16 cellular contexts compared by ENCODE assay signal in genomic region chr13:93789058-93789457, GRCh38.
DNase-seq lines count a peak whose midpoint lies in the region; ATAC-seq, FAIRE-seq and TF ChIP-seq lines count a peak whose summit lies in the region.
"Had no signal": no experiment of that assay in that cellular context is flagged by ENCODE, and none has a peak within 500 bp of the region (broad histone marks: within the 10 kb centered on the region; RNA-seq: fewer than 3 reads in every experiment).

No MANE protein-coding gene starts in this region.

- no peaks in the 10 kb centered on the region for H3K36me3 Mint-ChIP-seq in activated CD8-positive, alpha-beta T cell treated with anti-CD3 and anti-CD28 coated beads for 36 hours (ENCODE audit: low read depth)
- H3K36me3 Mint-ChIP-seq in activated CD8-positive, alpha-beta T cell treated with anti-CD3 and anti-CD28 coated beads, Interleukin-2, amount 10 ng/mL, durations not matched to agents 7 days and 5 days (ENCODE audit: low read depth) = no peaks in the 10 kb centered on the region
- H3K36me3 Mint-ChIP-seq: CD4-positive, alpha-beta memory T cell had no signal

- ATAC-seq in activated CD8-positive, alpha-beta T cell treated with anti-CD3 and anti-CD28 coated beads for 36 hours = peak; percentile 56
- ATAC-seq in activated CD8-positive, alpha-beta T cell treated with anti-CD3 and anti-CD28 coated beads, Interleukin-2, amount 10 ng/mL, durations not matched to agents 7 days and 5 days = no peak
- ATAC-seq in HG02884 (IDR thresholded peaks at IDR 0.05; ENCODE audit: unreplicated experiment) (peak; percentile 44), GM18858 (IDR thresholded peaks at IDR 0.05; ENCODE audit: unreplicated experiment) (no peak)
- ATAC-seq in stimulated activated naive CD8-positive, alpha-beta T cell treated with anti-CD3 and anti-CD28 coated beads, Interleukin-15, amount 100 ng/mL, for 72 hours = peak; percentile 76
- ATAC-seq: A549, SK-N-SH treated with all-trans-retinoic acid at 6 μM for 48 hours had no signal

- POLR2A ChIA-PET in activated CD8-positive, alpha-beta T cell treated with anti-CD3 and anti-CD28 coated beads for 36 hours (lab: Charles Lee) = no interaction called here
- POLR2A ChIA-PET in activated CD8-positive, alpha-beta T cell treated with anti-CD3 and anti-CD28 coated beads, Interleukin-2, amount 10 ng/mL, durations not matched to agents 7 days and 5 days (lab: Charles Lee) = no interaction called here

- H3K36me3 ChIP-seq in bronchial epithelial cell (ENCODE audit: control insufficient read depth, insufficient read depth, low read length) = no peaks in the 10 kb centered on the region
- H3K36me3 ChIP-seq: BLaER1 had no signal

- CTCF ChIA-PET in activated CD8-positive, alpha-beta T cell treated with anti-CD3 and anti-CD28 coated beads for 36 hours (lab: Charles Lee) = no interaction called here
- CTCF ChIA-PET in activated CD8-positive, alpha-beta T cell treated with anti-CD3 and anti-CD28 coated beads, Interleukin-2, amount 10 ng/mL, durations not matched to agents 7 days and 5 days (lab: Charles Lee) = no interaction called here

- no peak for TF ChIP-seq CTCF in activated CD8-positive, alpha-beta T cell treated with anti-CD3 and anti-CD28 coated beads for 36 hours (IDR thresholded peaks at IDR 0.05)
- TF ChIP-seq CTCF in bronchial epithelial cell (IDR thresholded peaks at IDR 0.05; ENCODE audit: insufficient read depth, low read length, severe bottlenecking) = no peak

- no peaks in the 10 kb centered on the region for H3K27me3 ChIP-seq in bronchial epithelial cell (ENCODE audit: control insufficient read depth, insufficient read depth, low read length)
- H3K27me3 ChIP-seq: BLaER1 had no signal

- peaks cover 3% of the 10 kb centered on the region for H3K9me3 Mint-ChIP-seq in activated CD8-positive, alpha-beta T cell treated with anti-CD3 and anti-CD28 coated beads for 36 hours
- H3K9me3 Mint-ChIP-seq in activated CD8-positive, alpha-beta T cell treated with anti-CD3 and anti-CD28 coated beads, Interleukin-2, amount 10 ng/mL, durations not matched to agents 7 days and 5 days (ENCODE audit: insufficient read depth) = no peaks in the 10 kb centered on the region
- H3K9me3 Mint-ChIP-seq in stimulated activated naive CD8-positive, alpha-beta T cell treated with anti-CD3 and anti-CD28 coated beads, Interleukin-15, amount 100 ng/mL, for 72 hours = no peaks in the 10 kb centered on the region
- H3K9me3 Mint-ChIP-seq: H9 had no signal

- H3K27me3 Mint-ChIP-seq in activated CD8-positive, alpha-beta T cell treated with anti-CD3 and anti-CD28 coated beads for 36 hours = peaks cover 21% of the 10 kb centered on the region
- H3K27me3 Mint-ChIP-seq in activated CD8-positive, alpha-beta T cell treated with anti-CD3 and anti-CD28 coated beads, Interleukin-2, amount 10 ng/mL, durations not matched to agents 7 days and 5 days (ENCODE audit: low read depth) = no peaks in the 10 kb centered on the region
- H3K27me3 Mint-ChIP-seq in stimulated activated naive CD8-positive, alpha-beta T cell treated with anti-CD3 and anti-CD28 coated beads, Interleukin-15, amount 100 ng/mL, for 72 hours = peaks cover 38% of the 10 kb centered on the region
- H3K27me3 Mint-ChIP-seq: CD4-positive, alpha-beta memory T cell had no signal

- H3K4me3 ChIP-seq in bronchial epithelial cell (ENCODE audit: low read depth, low read length) = no peak overlapping the region
- H3K4me3 ChIP-seq: A549, BLaER1 had no signal

- FAIRE-seq in bronchial epithelial cell (lab: Jason Lieb, UNC) = no peak
- FAIRE-seq: A549 had no signal

- H3K4me3 Mint-ChIP-seq in activated CD8-positive, alpha-beta T cell treated with anti-CD3 and anti-CD28 coated beads for 36 hours = no peak overlapping the region
- no peak overlapping the region for H3K4me3 Mint-ChIP-seq in activated CD8-positive, alpha-beta T cell treated with anti-CD3 and anti-CD28 coated beads, Interleukin-2, amount 10 ng/mL, durations not matched to agents 7 days and 5 days
- H3K4me3 Mint-ChIP-seq in stimulated activated naive CD8-positive, alpha-beta T cell treated with anti-CD3 and anti-CD28 coated beads, Interleukin-15, amount 100 ng/mL, for 72 hours = no peak overlapping the region
- H3K4me3 Mint-ChIP-seq: CD4-positive, alpha-beta memory T cell; H9 had no signal

- DNase-seq in activated CD8-positive, alpha-beta T cell treated with anti-CD3 and anti-CD28 coated beads for 36 hours = no peak
- no peak for DNase-seq in activated CD8-positive, alpha-beta T cell treated with anti-CD3 and anti-CD28 coated beads, Interleukin-2, amount 10 ng/mL, durations not matched to agents 7 days and 5 days
- peak; percentile 31 for DNase-seq in bronchial epithelial cell (ENCODE audit: low read depth)
- no peak for DNase-seq in stimulated activated naive CD8-positive, alpha-beta T cell treated with anti-CD3 and anti-CD28 coated beads, Interleukin-15, amount 100 ng/mL, for 72 hours
- DNase-seq in stimulated activated CD4-positive, alpha-beta T cell treated with anti-CD3 and anti-CD28 coated beads, Interleukin-4, amount 100 ng/mL, for 1 hour = no peak
- DNase-seq: CD4-positive, alpha-beta memory T cell; H9; NCI-H1930; NCI-H524; RPMI8226; SIG-M5 had no signal

- no peak overlapping the region for H3K27ac Mint-ChIP-seq in activated CD8-positive, alpha-beta T cell treated with anti-CD3 and anti-CD28 coated beads for 36 hours
- no peak overlapping the region for H3K27ac Mint-ChIP-seq in activated CD8-positive, alpha-beta T cell treated with anti-CD3 and anti-CD28 coated beads, Interleukin-2, amount 10 ng/mL, durations not matched to agents 7 days and 5 days
- H3K27ac Mint-ChIP-seq in stimulated activated naive CD8-positive, alpha-beta T cell treated with anti-CD3 and anti-CD28 coated beads, Interleukin-15, amount 100 ng/mL, for 72 hours = no peak overlapping the region
- H3K27ac Mint-ChIP-seq: CD4-positive, alpha-beta memory T cell; H9 had no signal

- intact Hi-C loops in activated CD8-positive, alpha-beta T cell treated with anti-CD3 and anti-CD28 coated beads for 36 hours (cut with micrococcal nuclease) = no loop called here

- peaks cover 9% of the 10 kb centered on the region for H3K4me1 Mint-ChIP-seq in activated CD8-positive, alpha-beta T cell treated with anti-CD3 and anti-CD28 coated beads for 36 hours (ENCODE audit: low read depth)
- H3K4me1 Mint-ChIP-seq in activated CD8-positive, alpha-beta T cell treated with anti-CD3 and anti-CD28 coated beads, Interleukin-2, amount 10 ng/mL, durations not matched to agents 7 days and 5 days (ENCODE audit: low read depth) = peaks cover 3% of the 10 kb centered on the region
- peaks cover 12% of the 10 kb centered on the region for H3K4me1 Mint-ChIP-seq in stimulated activated naive CD8-positive, alpha-beta T cell treated with anti-CD3 and anti-CD28 coated beads, Interleukin-15, amount 100 ng/mL, for 72 hours
- H3K4me1 Mint-ChIP-seq: CD4-positive, alpha-beta memory T cell; H9 had no signal

Comparison
In these comparisons a context has a peak if more than half of its experiments do, and no peak if none do; other contexts are left out.
1. ATAC-seq: peak in activated CD8-positive, alpha-beta T cell treated with anti-CD3 and anti-CD28 coated beads for 36 hours (single experiment), HG02884 (single experiment) and stimulated activated naive CD8-positive, alpha-beta T cell treated with anti-CD3 and anti-CD28 coated beads, Interleukin-15, amount 100 ng/mL, for 72 hours (single experiment); none in activated CD8-positive, alpha-beta T cell treated with anti-CD3 and anti-CD28 coated beads, Interleukin-2, amount 10 ng/mL, durations not matched to agents 7 days and 5 days (single experiment) and GM18858 (single experiment).